In the genomic region with DNA sequence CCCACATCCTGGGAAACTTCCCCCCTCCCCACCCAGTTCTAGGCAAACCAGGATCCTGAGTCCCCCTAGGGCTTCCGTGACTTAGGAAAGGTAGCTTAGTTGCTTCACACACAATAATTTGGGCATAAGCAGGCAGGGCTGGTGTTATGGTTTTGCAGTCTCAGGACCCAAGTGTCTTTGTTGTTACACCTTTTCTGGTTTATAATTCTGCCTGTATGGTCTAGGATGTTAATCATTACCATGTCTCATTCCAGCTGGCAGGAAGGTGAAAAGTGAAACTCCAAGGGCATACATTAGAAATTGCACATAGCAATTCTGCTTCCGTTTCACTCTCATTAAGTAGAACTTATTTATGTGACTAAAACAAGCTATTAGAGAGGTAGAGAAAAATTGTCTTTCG, we compare ENCODE assay signal across 14 cellular contexts. TPM values are rescaled to one million over a fixed set of nuclear protein-coding genes. Genes with fewer than 3 reads are reported as not detected.
DNase-seq lines count a peak whose midpoint lies in the region; ATAC-seq and TF ChIP-seq lines count a peak whose summit lies in the region.
"Had no signal": no experiment of that assay in that cellular context is flagged by ENCODE, and none has a peak within 500 bp of the region (broad histone marks: within the 10 kb centered on the region; RNA-seq: fewer than 3 reads in every experiment).

No MANE protein-coding gene starts in this region.

- no TSS peak for BruUV-seq in MCF 10A (replicated peaks; lab: Mats Ljungman, UMichigan)

- no peak overlapping the region for H3K4me3 Mint-ChIP-seq in osteocyte (ENCODE audit: unreplicated experiment)
- H3K4me3 Mint-ChIP-seq in endothelial cell (ENCODE audit: unreplicated experiment): no peak overlapping the region
- no peak overlapping the region for H3K4me3 Mint-ChIP-seq in MCF 10A (ENCODE audit: unreplicated experiment)
- H3K4me3 Mint-ChIP-seq: HFFc6; natural killer cell treated with Interleukin-12 subunit alpha and Interleukin-12 subunit beta and Interleukin-15 and Interleukin-18, amount 100 ng/mL, for 72 hours had no signal

- H4K20me1 ChIP-seq in osteoblast (ENCODE audit: insufficient read depth, low read length): no peaks in the 10 kb centered on the region

- H3K4me2 ChIP-seq in osteoblast (ENCODE audit: insufficient read depth, low read length): no peak overlapping the region

- TF ChIP-seq CTCF in osteoblast (IDR thresholded peaks at IDR 0.05; ENCODE audit: extremely low read depth, low read depth, low read length) (no peak), osteocyte (IDR thresholded peaks at IDR 0.05) (no peak), endothelial cell (IDR thresholded peaks at IDR 0.05; ENCODE audit: unreplicated experiment) (no peak), MCF 10A (IDR thresholded peaks at IDR 0.05; ENCODE audit: unreplicated experiment) (no peak)

- H3K27ac ChIP-seq in osteoblast (ENCODE audit: low read depth, low read length): no peak overlapping the region

- ATAC-seq in GM18907 (IDR thresholded peaks at IDR 0.05; ENCODE audit: unreplicated experiment): peak; percentile 94
- peak; percentile 66 for ATAC-seq in HG03139 (IDR thresholded peaks at IDR 0.05; ENCODE audit: unreplicated experiment)
- peak; percentile 21; the same call in 1 of the 3 replicates for ATAC-seq in SK-N-SH treated with all-trans-retinoic acid at 6 μM for 48 hours
- ATAC-seq: natural killer cell treated with Interleukin-12 subunit alpha and Interleukin-12 subunit beta and Interleukin-15 and Interleukin-18, amount 100 ng/mL, for 72 hours had no signal

- H2AFZ ChIP-seq in osteoblast (ENCODE audit: low read length): peak overlapping the region; percentile 10

- no peaks in the 10 kb centered on the region for H3K36me3 ChIP-seq in osteoblast (ENCODE audit: insufficient read depth, low read length)

- no peaks in the 10 kb centered on the region for H3K4me1 ChIP-seq in osteoblast (ENCODE audit: insufficient read depth, low read length)

- DNase-seq in osteoblast (ENCODE audit: insufficient read length, low spot score, missing footprints): peak; percentile 14
- DNase-seq in osteocyte (ENCODE audit: extremely low spot score, unreplicated experiment): no peak
- no peak for DNase-seq in endothelial cell (ENCODE audit: low spot score)
- DNase-seq in stimulated activated CD4-positive, alpha-beta T cell treated with anti-CD3 and anti-CD28 coated beads, Interleukin-1b, Interleukin-23, amount 100 ng/mL, for 48 hours: no peak
- no peak for DNase-seq in MCF 10A (ENCODE audit: unreplicated experiment)
- DNase-seq: activated CD4-positive, alpha-beta T cell treated with anti-CD3 and anti-CD28 coated beads, Interleukin-2, amount 50 U/mL, for 4 hours; effector memory CD4-positive, alpha-beta T cell; HFFc6; hypothalamus; SW 1271 had no signal

- H3K36me3 Mint-ChIP-seq in osteocyte (ENCODE audit: unreplicated experiment) (no peaks in the 10 kb centered on the region), endothelial cell (ENCODE audit: low read depth, unreplicated experiment) (peaks cover 3% of the 10 kb centered on the region), MCF 10A (ENCODE audit: insufficient read depth, unreplicated experiment) (no peaks in the 10 kb centered on the region)
- H3K36me3 Mint-ChIP-seq: natural killer cell treated with Interleukin-12 subunit alpha and Interleukin-12 subunit beta and Interleukin-15 and Interleukin-18, amount 100 ng/mL, for 72 hours had no signal

- H3K27ac Mint-ChIP-seq in osteocyte (ENCODE audit: unreplicated experiment): no peak overlapping the region
- no peak overlapping the region for H3K27ac Mint-ChIP-seq in endothelial cell (ENCODE audit: unreplicated experiment)
- H3K27ac Mint-ChIP-seq in MCF 10A (ENCODE audit: low read depth, unreplicated experiment): no peak overlapping the region
- H3K27ac Mint-ChIP-seq: HFFc6; natural killer cell treated with Interleukin-12 subunit alpha and Interleukin-12 subunit beta and Interleukin-15 and Interleukin-18, amount 100 ng/mL, for 72 hours had no signal

- no peaks in the 10 kb centered on the region for H3K27me3 ChIP-seq in osteoblast (ENCODE audit: insufficient read depth, low read length)

- no peaks in the 10 kb centered on the region for H3K79me2 ChIP-seq in osteoblast (ENCODE audit: insufficient read depth, low read length)

- H3K4me1 Mint-ChIP-seq in osteocyte (ENCODE audit: unreplicated experiment) (no peaks in the 10 kb centered on the region), endothelial cell (ENCODE audit: unreplicated experiment) (no peaks in the 10 kb centered on the region), MCF 10A (ENCODE audit: insufficient read depth, unreplicated experiment) (no peaks in the 10 kb centered on the region)

- POLR2A ChIA-PET in MCF 10A (lab: Yijun Ruan, JAX): interaction anchor here (1.1 to 2.7 kb wide), 8 partner anchors 9 to 856 kb away, joined by 3 to 16 read pairs (median 4); partner anchors contain the start of gene UGT8

- no peaks in the 10 kb centered on the region for H3K9me3 Mint-ChIP-seq in osteocyte (ENCODE audit: unreplicated experiment)
- no peaks in the 10 kb centered on the region for H3K9me3 Mint-ChIP-seq in endothelial cell (ENCODE audit: unreplicated experiment)
- H3K9me3 Mint-ChIP-seq in MCF 10A (ENCODE audit: unreplicated experiment): no peaks in the 10 kb centered on the region
- H3K9me3 Mint-ChIP-seq: HFFc6; natural killer cell treated with Interleukin-12 subunit alpha and Interleukin-12 subunit beta and Interleukin-15 and Interleukin-18, amount 100 ng/mL, for 72 hours had no signal

- CTCF ChIA-PET in MCF 10A (lab: Yijun Ruan, JAX): interaction anchor here (1.1 to 3.0 kb wide), 3 partner anchors 16 to 44 kb away, joined by 3 to 9 read pairs (median 6); no protein-coding TSS in a partner anchor

- intact Hi-C loops in MCF 10A (cut with micrococcal nuclease): no loop called here

- H3K9me3 ChIP-seq in osteoblast (ENCODE audit: low read depth, low read length): no peaks in the 10 kb centered on the region

- peaks cover 56% of the 10 kb centered on the region for H3K27me3 Mint-ChIP-seq in osteocyte (ENCODE audit: unreplicated experiment)
- no peaks in the 10 kb centered on the region for H3K27me3 Mint-ChIP-seq in endothelial cell (ENCODE audit: unreplicated experiment)
- H3K27me3 Mint-ChIP-seq in MCF 10A (ENCODE audit: insufficient read depth, unreplicated experiment): no peaks in the 10 kb centered on the region
- H3K27me3 Mint-ChIP-seq: natural killer cell treated with Interleukin-12 subunit alpha and Interleukin-12 subunit beta and Interleukin-15 and Interleukin-18, amount 100 ng/mL, for 72 hours had no signal

- H3K4me3 ChIP-seq in osteoblast (ENCODE audit: insufficient read depth, low read length): no peak overlapping the region

TF ChIP-seq in SK-N-SH treated with all-trans-retinoic acid at 6 μM for 48 hours, 23 proteins besides CTCF, POLR2A, EP300 and RAD21 (continues in another document):
- TF ChIP-seq BACH2 (CRISPR knock-in tag; IDR thresholded peaks at IDR 0.05; ENCODE audit: borderline replicate concordance): no peak
- TF ChIP-seq ZNF8 (CRISPR knock-in tag; IDR thresholded peaks at IDR 0.05): no peak
- no peak for TF ChIP-seq PPARA (CRISPR knock-in tag; IDR thresholded peaks at IDR 0.05; ENCODE audit: borderline replicate concordance)
- TF ChIP-seq RARB (CRISPR knock-in tag; IDR thresholded peaks at IDR 0.05): no peak
- TF ChIP-seq ZNF70 (CRISPR knock-in tag; IDR thresholded peaks at IDR 0.05): no peak
- TF ChIP-seq, protein P1, sequence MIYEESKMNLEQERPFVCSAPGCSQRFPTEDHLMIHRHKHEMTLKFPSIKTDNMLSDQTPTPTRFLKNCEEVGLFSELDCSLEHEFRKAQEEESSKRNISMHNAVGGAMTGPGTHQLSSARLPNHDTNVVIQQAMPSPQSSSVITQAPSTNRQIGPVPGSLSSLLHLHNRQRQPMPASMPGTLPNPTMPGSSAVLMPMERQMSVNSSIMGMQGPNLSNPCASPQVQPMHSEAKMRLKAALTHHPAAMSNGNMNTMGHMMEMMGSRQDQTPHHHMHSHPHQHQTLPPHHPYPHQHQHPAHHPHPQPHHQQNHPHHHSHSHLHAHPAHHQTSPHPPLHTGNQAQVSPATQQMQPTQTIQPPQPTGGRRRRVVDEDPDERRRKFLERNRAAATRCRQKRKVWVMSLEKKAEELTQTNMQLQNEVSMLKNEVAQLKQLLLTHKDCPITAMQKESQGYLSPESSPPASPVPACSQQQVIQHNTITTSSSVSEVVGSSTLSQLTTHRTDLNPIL (CRISPR knock-in tag; IDR thresholded peaks at IDR 0.05; ENCODE audit: low read depth): no peak
- TF ChIP-seq ESRRG (CRISPR knock-in tag; IDR thresholded peaks at IDR 0.05): no peak
- TF ChIP-seq, protein P2, sequence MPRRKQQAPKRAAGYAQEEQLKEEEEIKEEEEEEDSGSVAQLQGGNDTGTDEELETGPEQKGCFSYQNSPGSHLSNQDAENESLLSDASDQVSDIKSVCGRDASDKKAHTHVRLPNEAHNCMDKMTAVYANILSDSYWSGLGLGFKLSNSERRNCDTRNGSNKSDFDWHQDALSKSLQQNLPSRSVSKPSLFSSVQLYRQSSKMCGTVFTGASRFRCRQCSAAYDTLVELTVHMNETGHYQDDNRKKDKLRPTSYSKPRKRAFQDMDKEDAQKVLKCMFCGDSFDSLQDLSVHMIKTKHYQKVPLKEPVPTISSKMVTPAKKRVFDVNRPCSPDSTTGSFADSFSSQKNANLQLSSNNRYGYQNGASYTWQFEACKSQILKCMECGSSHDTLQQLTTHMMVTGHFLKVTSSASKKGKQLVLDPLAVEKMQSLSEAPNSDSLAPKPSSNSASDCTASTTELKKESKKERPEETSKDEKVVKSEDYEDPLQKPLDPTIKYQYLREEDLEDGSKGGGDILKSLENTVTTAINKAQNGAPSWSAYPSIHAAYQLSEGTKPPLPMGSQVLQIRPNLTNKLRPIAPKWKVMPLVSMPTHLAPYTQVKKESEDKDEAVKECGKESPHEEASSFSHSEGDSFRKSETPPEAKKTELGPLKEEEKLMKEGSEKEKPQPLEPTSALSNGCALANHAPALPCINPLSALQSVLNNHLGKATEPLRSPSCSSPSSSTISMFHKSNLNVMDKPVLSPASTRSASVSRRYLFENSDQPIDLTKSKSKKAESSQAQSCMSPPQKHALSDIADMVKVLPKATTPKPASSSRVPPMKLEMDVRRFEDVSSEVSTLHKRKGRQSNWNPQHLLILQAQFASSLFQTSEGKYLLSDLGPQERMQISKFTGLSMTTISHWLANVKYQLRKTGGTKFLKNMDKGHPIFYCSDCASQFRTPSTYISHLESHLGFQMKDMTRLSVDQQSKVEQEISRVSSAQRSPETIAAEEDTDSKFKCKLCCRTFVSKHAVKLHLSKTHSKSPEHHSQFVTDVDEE (CRISPR knock-in tag; IDR thresholded peaks at IDR 0.05): no peak
- TF ChIP-seq ZC3H10 (CRISPR knock-in tag; IDR thresholded peaks at IDR 0.05): no peak
- no peak for TF ChIP-seq CSDC2 (CRISPR knock-in tag; IDR thresholded peaks at IDR 0.05)

RNA-seq across cellular contexts. Expression of gene UGT8, which starts 16.8 kb away (rescaled TPM):
- total RNA-seq in osteoblast (under 0.01 TPM in 1 of 2 replicates, not detected in the other), osteocyte (not detected in 2 replicates), endothelial cell (ENCODE audit: unreplicated experiment) (4.1 TPM), MCF 10A (2022) (2.2 and 2.6 TPM in 2 replicates)
- total RNA-seq: HFFc6; natural killer cell treated with Interleukin-12 subunit alpha and Interleukin-12 subunit beta and Interleukin-15 and Interleukin-18, amount 100 ng/mL, for 72 hours had no signal

Comparison
In these comparisons a context has a peak if more than half of its experiments do, and no peak if none do; other contexts are left out.
1. ATAC-seq: peak in every context shown above with its lines; median percentile 94 in GM18907; 66 in HG03139; 21 in SK-N-SH treated with all-trans-retinoic acid at 6 μM for 48 hours.